In genomic region chr12:46950116-46950515, GRCh38 we compare ENCODE assay signal across 17 cellular contexts.
A peak's percentile ranks its signal among the peaks of the same experiment; 100 is the strongest.
DNase-seq lines count a peak whose midpoint lies in the region; FAIRE-seq and TF ChIP-seq lines count a peak whose summit lies in the region.
"Had no signal": no experiment of that assay in that cellular context is flagged by ENCODE, and none has a peak within 500 bp of the region (broad histone marks: within the 10 kb centered on the region; RNA-seq: fewer than 3 reads in every experiment).

No MANE protein-coding gene starts in this region.

- WGBS in adrenal gland, 4 donors = 92 to 95% (median 92%) methylated on average over 2 of the region's 2 CpGs
- WGBS in transverse colon (ENCODE audit: low coverage in 1 of 2), 2 donors = 94 to 100% methylated on average over 2 of the region's 2 CpGs

- no peak for FAIRE-seq in bronchial epithelial cell (lab: Jason Lieb, UNC)
- FAIRE-seq: G401.6, GM12878, K562, RCC 7860 had no signal

- H3K4me1 ChIP-seq in adrenal gland (replicated peaks in 1 of 2) = peaks cover 0 to 11% of the 10 kb centered on the region in 2 donors
- no peaks in the 10 kb centered on the region for H3K4me1 ChIP-seq in left ventricle myocardium inferior
- H3K4me1 ChIP-seq in transverse colon = no peaks in the 10 kb centered on the region

- POLR2A ChIA-PET in RWPE1 (lab: Yijun Ruan, JAX; ENCODE audit: low non-redundant PET) = no interaction called here

- DNase-seq in ELR (ENCODE audit: low read depth) (peak; percentile 67), RWPE1 (ENCODE audit: low spot score) (peak; percentile 19), bronchial epithelial cell (ENCODE audit: low read depth) (peak; percentile 56), NCI-H526 (lab: John Stamatoyannopoulos, UW) (no peak), adrenal gland (no peak), left ventricle myocardium inferior (no peak), transverse colon (no peak)
- DNase-seq: CD4-positive, CD25-positive, alpha-beta regulatory T cell; DMS53; GM23248; NCI-H1417 treated with DMSO at 0.1 percent for 48 hours; NCI-H1930; NCI-H510A treated with DMSO at 0.1 percent for 48 hours had no signal

- CTCF ChIA-PET in RWPE1 (lab: Yijun Ruan, JAX) = interaction anchor here (0.7 kb wide), 1 partner anchor 40 kb away, joined by 4 read pairs; no protein-coding TSS in a partner anchor

- no peak for TF ChIP-seq POLR2A in adrenal gland (IDR thresholded peaks at IDR 0.05)
- no peak for TF ChIP-seq POLR2A in transverse colon (IDR thresholded peaks at IDR 0.05)

- H3K36me3 ChIP-seq in bronchial epithelial cell (ENCODE audit: control insufficient read depth, insufficient read depth, low read length) (no peaks in the 10 kb centered on the region), adrenal gland (replicated peaks in 1 of 2) (no peaks in the 10 kb centered on the region), left ventricle myocardium inferior (no peaks in the 10 kb centered on the region), transverse colon (no peaks in the 10 kb centered on the region)

- no peak for TF ChIP-seq EP300 in transverse colon (IDR thresholded peaks at IDR 0.05; ENCODE audit: low read depth)

- H3K9me3 ChIP-seq in adrenal gland (replicated peaks in 1 of 3) = no peaks in the 10 kb centered on the region
- no peaks in the 10 kb centered on the region for H3K9me3 ChIP-seq in left ventricle myocardium inferior (replicated peaks)
- H3K9me3 ChIP-seq in transverse colon = no peaks in the 10 kb centered on the region

- H3K4me3 ChIP-seq in bronchial epithelial cell (ENCODE audit: low read depth, low read length) = no peak overlapping the region
- H3K4me3 ChIP-seq in adrenal gland = no peak overlapping the region
- no peak overlapping the region for H3K4me3 ChIP-seq in left ventricle myocardium inferior
- H3K4me3 ChIP-seq in transverse colon = no peak overlapping the region
- H3K4me3 ChIP-seq: GM12878, GM23248, K562 had no signal

- H3K27ac ChIP-seq in RWPE1 = no peak overlapping the region
- H3K27ac ChIP-seq in adrenal gland = no peak overlapping the region
- H3K27ac ChIP-seq in left ventricle myocardium inferior (replicated peaks) = no peak overlapping the region
- no peak overlapping the region for H3K27ac ChIP-seq in transverse colon
- H3K27ac ChIP-seq: GM23248 had no signal

- TF ChIP-seq CTCF in RWPE1 (conservative IDR thresholded peaks at IDR 0.05; ENCODE audit: low read depth) = no peak
- no peak for TF ChIP-seq CTCF in bronchial epithelial cell (IDR thresholded peaks at IDR 0.05; ENCODE audit: insufficient read depth, low read length, severe bottlenecking)
- TF ChIP-seq CTCF in adrenal gland (IDR thresholded peaks at IDR 0.05) = no peak
- no peak for TF ChIP-seq CTCF in left ventricle myocardium inferior (IDR thresholded peaks at IDR 0.05; ENCODE audit: borderline replicate concordance)
- TF ChIP-seq CTCF in transverse colon (IDR thresholded peaks at IDR 0.05) = no peak

- H3K27me3 ChIP-seq in bronchial epithelial cell (ENCODE audit: control insufficient read depth, insufficient read depth, low read length) (no peaks in the 10 kb centered on the region), adrenal gland (no peaks in the 10 kb centered on the region), left ventricle myocardium inferior (ENCODE audit: low read depth) (no peaks in the 10 kb centered on the region), transverse colon (no peaks in the 10 kb centered on the region)

- intact Hi-C loops in adrenal gland (cut with DNase I) (no loop called here), left ventricle myocardium inferior (cut with micrococcal nuclease) (no loop called here), transverse colon (cut with DNase I; ENCODE audit: low total_unique reads) (no loop called here)

- in situ Hi-C loops in transverse colon (cut with MboI; ENCODE audit: low pct_ligation_motif_present in 1 of 4, low pct_unique_long_range_greater_than_20kb in 1 of 4, low sequenced_read_pairs in 3 of 4) = no loop called here

Comparison
In these comparisons a context has a peak if more than half of its experiments do, and no peak if none do; other contexts are left out.
1. DNase-seq: peak in ELR (single experiment), RWPE1 (single experiment) and bronchial epithelial cell (single experiment); none in NCI-H526 (0 of 2), adrenal gland (0 of 7), left ventricle myocardium inferior (single experiment) and transverse colon (single experiment).